7 cellular contexts compared by ENCODE assay signal in the genomic region with DNA sequence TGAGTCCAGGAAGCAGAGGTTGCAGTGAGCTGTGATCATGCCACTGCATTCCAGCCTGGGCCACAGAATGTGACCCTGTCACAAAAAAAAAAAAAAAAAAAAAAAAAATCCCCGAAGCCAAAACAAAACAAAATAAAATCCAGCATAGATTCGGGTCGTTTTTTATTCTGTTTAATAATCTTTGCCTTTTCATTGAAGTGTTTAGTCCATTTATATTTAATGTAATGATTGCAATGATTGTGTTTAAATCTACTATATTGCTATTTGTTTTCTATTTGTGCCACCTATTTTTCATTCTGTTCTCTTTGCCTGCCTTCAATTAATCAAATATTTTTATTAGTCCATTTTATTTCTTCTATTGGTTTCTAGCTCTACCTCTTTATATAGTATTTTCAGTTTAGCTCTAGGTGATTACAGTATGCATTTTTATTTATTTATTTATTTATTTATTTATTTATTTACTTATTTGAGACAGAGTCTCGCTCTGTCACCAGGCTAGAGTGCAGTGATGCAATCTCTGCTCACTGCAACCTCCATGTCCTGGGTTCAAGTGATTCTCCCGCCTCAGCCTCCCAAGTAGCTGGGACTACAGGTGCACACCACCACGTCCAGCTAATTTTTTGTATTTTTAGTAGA. TPM values are rescaled to one million over a fixed set of nuclear protein-coding genes. Genes with fewer than 3 reads are reported as not detected.
A peak's percentile ranks its signal among the peaks of the same experiment; 100 is the strongest.
DNase-seq lines count a peak whose midpoint lies in the region; ATAC-seq, FAIRE-seq and TF ChIP-seq lines count a peak whose summit lies in the region.
"Not testable (repeated sequence)": the region's sequence is repeated elsewhere in the genome, so short reads cannot be mapped to it uniquely, and the experiment has no call there.

No MANE protein-coding gene starts in this region.

- 70% methylated on average over 6 of the region's 6 CpGs for WGBS in A549 (ENCODE audit: missing lambda C conversion rate)
- WGBS in K562 (ENCODE audit: insufficient coverage, low coverage, missing lambda C conversion rate), result 77% methylated on average over 6 of the region's 6 CpGs

- not testable (repeated sequence) for DNase-seq in A549 (ENCODE audit: low read depth in 1 of 2, low spot score in 1 of 2); activated naive CD4-positive, alpha-beta T cell treated with anti-CD3 and anti-CD28 coated beads, Interleukin-2, amount 10 ng/mL, durations not matched to agents 7 days and 5 days; K562 (ENCODE audit: extremely low read depth in 1 of 4, low spot score in 3 of 4)
- DNase-seq in OCI-M1 (lab: John Stamatoyannopoulos, UW) (peak; percentile 4), upper lobe of right lung (peak; percentile 3)
- DNase-seq in natural killer cell treated with Interleukin-12 subunit alpha and Interleukin-12 subunit beta and Interleukin-15 and Interleukin-18, amount 100 ng/mL, for 72 hours (ENCODE audit: low spot score), result peak; percentile 2

- H3K4me1 ChIP-seq in A549; HEK293 (ENCODE audit: control insufficient read depth, insufficient read depth, low read length); upper lobe of right lung: not testable (repeated sequence)
- peaks cover 0 to 18% of the 10 kb centered on the region in 2 experiments; a peak in 4 of 5 replicates for H3K4me1 ChIP-seq in K562 (replicated peaks in 1 of 2; ENCODE audit: control insufficient read depth in 2 of 2, insufficient read depth in 2 of 2, low read length in 2 of 2)

- peaks cover 78% of the 10 kb centered on the region for H3K4me1 Mint-ChIP-seq in activated naive CD4-positive, alpha-beta T cell treated with anti-CD3 and anti-CD28 coated beads, Interleukin-2, amount 10 ng/mL, durations not matched to agents 7 days and 5 days
- H3K4me1 Mint-ChIP-seq in natural killer cell treated with Interleukin-12 subunit alpha and Interleukin-12 subunit beta and Interleukin-15 and Interleukin-18, amount 100 ng/mL, for 72 hours (ENCODE audit: low read depth in 2 of 2), result peaks cover 15 to 37% of the 10 kb centered on the region in 2 donors

- peaks cover 11% of the 10 kb centered on the region; the same call in 2 of the 3 replicates for H3K9me3 ChIP-seq in A549
- not testable (repeated sequence) for H3K9me3 ChIP-seq in HEK293 (ENCODE audit: control insufficient read depth, insufficient read depth, low read depth, low read length); K562 (replicated peaks; ENCODE audit: control insufficient read depth, insufficient read depth, low read depth, low read length); upper lobe of right lung

- peaks cover 11% of the 10 kb centered on the region for H3K36me3 Mint-ChIP-seq in activated naive CD4-positive, alpha-beta T cell treated with anti-CD3 and anti-CD28 coated beads, Interleukin-2, amount 10 ng/mL, durations not matched to agents 7 days and 5 days
- not testable (repeated sequence) for H3K36me3 Mint-ChIP-seq in natural killer cell treated with Interleukin-12 subunit alpha and Interleukin-12 subunit beta and Interleukin-15 and Interleukin-18, amount 100 ng/mL, for 72 hours

- H3K4me3 Mint-ChIP-seq in activated naive CD4-positive, alpha-beta T cell treated with anti-CD3 and anti-CD28 coated beads, Interleukin-2, amount 10 ng/mL, durations not matched to agents 7 days and 5 days; natural killer cell treated with Interleukin-12 subunit alpha and Interleukin-12 subunit beta and Interleukin-15 and Interleukin-18, amount 100 ng/mL, for 72 hours: not testable (repeated sequence)

- not testable (repeated sequence) for H3K27ac ChIP-seq in A549; HEK293 (ENCODE audit: extremely low read depth, low read depth, low read length); K562 (ENCODE audit: extremely low read depth, low read depth, low read length); upper lobe of right lung

- H2AFZ ChIP-seq in K562 (ENCODE audit: low read depth, low read length), result not testable (repeated sequence)

- TF ChIP-seq RAD21 in A549 (conservative IDR thresholded peaks at IDR 0.05 in 1 of 2, IDR thresholded peaks at IDR 0.05 in 1 of 2); K562 (CRISPR knock-in tag; conservative IDR thresholded peaks at IDR 0.05 in 1 of 2, IDR thresholded peaks at IDR 0.05 in 1 of 2): not testable (repeated sequence)

- H3K4me3 ChIP-seq in A549; HEK293 (ENCODE audit: low read depth, low read length); K562; upper lobe of right lung: not testable (repeated sequence)

- TF ChIP-seq POLR2A in A549 (IDR thresholded peaks at IDR 0.05; ENCODE audit: low read length); K562 (conservative IDR thresholded peaks at IDR 0.05): not testable (repeated sequence)

- not testable (repeated sequence) for H3K9me1 ChIP-seq in K562 (ENCODE audit: control insufficient read depth, insufficient read depth, low read length)

- not testable (repeated sequence) for H3K4me2 ChIP-seq in A549; K562 (ENCODE audit: insufficient read depth, low read length)

- CTCF ChIA-PET in A549 (lab: Yijun Ruan, JAX), result interaction anchor here (0.6 to 1.5 kb wide), 3 partner anchors 22 to 285 kb away, joined by 3 to 7 read pairs (median 4); no protein-coding TSS in a partner anchor
- CTCF ChIA-PET in HEK293 (lab: Yijun Ruan, JAX); K562 (lab: Yijun Ruan, JAX; ENCODE audit: low intra/inter-chr PET ratio): not testable (repeated sequence)
- CTCF ChIA-PET in activated naive CD4-positive, alpha-beta T cell treated with anti-CD3 and anti-CD28 coated beads, Interleukin-2, amount 10 ng/mL, durations not matched to agents 7 days and 5 days (lab: Charles Lee), result interaction anchor here (0.7 to 1.5 kb wide), 2 partner anchors 41 to 132 kb away, joined by 3 to 8 read pairs; no protein-coding TSS in a partner anchor

- not testable (repeated sequence) for H4K20me1 ChIP-seq in K562 (replicated peaks; ENCODE audit: control insufficient read depth, insufficient read depth, low read length)

- not testable (repeated sequence) for H3K9me3 Mint-ChIP-seq in activated naive CD4-positive, alpha-beta T cell treated with anti-CD3 and anti-CD28 coated beads, Interleukin-2, amount 10 ng/mL, durations not matched to agents 7 days and 5 days; natural killer cell treated with Interleukin-12 subunit alpha and Interleukin-12 subunit beta and Interleukin-15 and Interleukin-18, amount 100 ng/mL, for 72 hours

- not testable (repeated sequence) for TF ChIP-seq CTCF in A549 (IDR thresholded peaks at IDR 0.05); HEK293 (tag by site-specific recombination; IDR thresholded peaks at IDR 0.05); K562 (IDR thresholded peaks at IDR 0.05 in 2 of 3, conservative IDR thresholded peaks at IDR 0.05 in 1 of 3; ENCODE audit: insufficient read depth in 2 of 3, low read depth in 1 of 3, low read length in 3 of 3); upper lobe of right lung (IDR thresholded peaks at IDR 0.05)

- H3K27me3 ChIP-seq in K562 (ENCODE audit: control insufficient read depth in 2 of 2, insufficient read depth in 2 of 2, low read length in 2 of 2); upper lobe of right lung: not testable (repeated sequence)

- in situ Hi-C loops in K562 (cut with MboI), result not testable (repeated sequence)

- not testable (repeated sequence) for BruUV-seq in K562 (replicated peaks; lab: Mats Ljungman, UMichigan)

- not testable (repeated sequence) for H3K27me3 Mint-ChIP-seq in activated naive CD4-positive, alpha-beta T cell treated with anti-CD3 and anti-CD28 coated beads, Interleukin-2, amount 10 ng/mL, durations not matched to agents 7 days and 5 days; natural killer cell treated with Interleukin-12 subunit alpha and Interleukin-12 subunit beta and Interleukin-15 and Interleukin-18, amount 100 ng/mL, for 72 hours

- H3K79me2 ChIP-seq in K562 (ENCODE audit: control insufficient read depth, insufficient read depth, low read length), result not testable (repeated sequence)

- H3K9ac ChIP-seq in K562 (ENCODE audit: insufficient read depth in 1 of 2, low read depth in 2 of 2, low read length in 2 of 2), result not testable (repeated sequence)

- not testable (repeated sequence) for FAIRE-seq in A549 (lab: Jason Lieb, UNC); K562 (lab: Jason Lieb, UNC)

- intact Hi-C loops in K562 (cut with micrococcal nuclease); upper lobe of right lung (cut with DNase I): not testable (repeated sequence)

- POLR2A ChIA-PET in A549 (lab: Yijun Ruan, JAX); HEK293 (lab: Yijun Ruan, JAX): not testable (repeated sequence)
- POLR2A ChIA-PET in K562 (lab: Yijun Ruan, JAX), result interaction anchor here (1.5 kb wide), 1 partner anchor 28 kb away, joined by 3 read pairs; the partner anchor contains the start of gene BLM

- not testable (repeated sequence) for ATAC-seq in A549; K562; natural killer cell treated with Interleukin-12 subunit alpha and Interleukin-12 subunit beta and Interleukin-15 and Interleukin-18, amount 100 ng/mL, for 72 hours; upper lobe of right lung

- TF ChIP-seq EP300 in A549 (IDR thresholded peaks at IDR 0.05); K562 (IDR thresholded peaks at IDR 0.05; ENCODE audit: low read length): not testable (repeated sequence)

- H3K27ac Mint-ChIP-seq in activated naive CD4-positive, alpha-beta T cell treated with anti-CD3 and anti-CD28 coated beads, Interleukin-2, amount 10 ng/mL, durations not matched to agents 7 days and 5 days, result peak overlapping the region; percentile 76
- not testable (repeated sequence) for H3K27ac Mint-ChIP-seq in natural killer cell treated with Interleukin-12 subunit alpha and Interleukin-12 subunit beta and Interleukin-15 and Interleukin-18, amount 100 ng/mL, for 72 hours

- not testable (repeated sequence) for H3K36me3 ChIP-seq in HEK293 (ENCODE audit: control insufficient read depth in 2 of 2, insufficient read depth in 1 of 2, low read length in 2 of 2); K562 (ENCODE audit: control insufficient read depth, insufficient read depth, low read length); upper lobe of right lung

RNA-seq across cellular contexts. Expression of gene BLM, which starts 27.7 kb away (rescaled TPM):
- 14.5 and 15.2 TPM in 2 replicates for polyA plus RNA-seq in A549 (2011; rRNA removed)
- polyA plus RNA-seq in A549 (2012; cell fraction: cytosol; rRNA removed), result 6.3 and 6.5 TPM in 2 replicates
- 6.2 and 9.2 TPM in 2 replicates for polyA plus RNA-seq in A549 (2012; cell fraction: nucleus; rRNA removed)
- 8.6 to 10.5 TPM (median 10.2 TPM) in 3 replicates for polyA plus RNA-seq in A549 (2017; fragmentation: RNase III; extraction: RNeasy Plus Mini Kit Qiagen cat#74134 plus additional on column Dnase treatment)
- 19.5 and 21.5 TPM in 2 replicates for polyA minus RNA-seq in A549 (2011; rRNA and poly(A)+ RNA removed)
- 33.0 and 98.2 TPM in 2 replicates for total RNA-seq in K562 (2011; cell fraction: chromatin; rRNA removed; ENCODE audit: low replicate concordance)
- 9.7 and 20.7 TPM in 2 replicates for total RNA-seq in K562 (2011; cell fraction: nucleolus; rRNA removed)
- 25.2 and 32.3 TPM in 2 replicates for total RNA-seq in K562 (2011; cell fraction: nucleoplasm; rRNA removed)
- total RNA-seq in K562 (2014; rRNA removed), result 37.9 and 52.4 TPM in 2 replicates
- total RNA-seq in K562 (2014; rRNA removed; fragmentation: Illumina TruSeq; extraction: Trizol), result 56.0 and 62.5 TPM in 2 replicates
- total RNA-seq in K562 (2015; rRNA removed; fragmentation: Illumina TruSeq; extraction: Trizol), result 49.5 and 51.5 TPM in 2 replicates
- total RNA-seq in K562 (2021), result 43.4 and 43.9 TPM in 2 replicates
- 36.5 and 45.5 TPM in 2 replicates for polyA plus RNA-seq in K562 (2011; rRNA removed)
- polyA plus RNA-seq in K562 (2011; cell fraction: cytosol; rRNA removed), result 13.9 and 18.1 TPM in 2 replicates
- 47.2 and 66.0 TPM in 2 replicates for polyA plus RNA-seq in K562 (2011; cell fraction: nucleus; rRNA removed)
- 24.4 and 33.5 TPM in 2 replicates for polyA plus RNA-seq in K562 (2012)
- 28.0 and 41.6 TPM in 2 replicates for polyA plus RNA-seq in K562 (2014; fragmentation: Illumina TruSeq; extraction: Trizol)
- polyA plus RNA-seq in K562 (2014; fragmentation: Nextera tagmentation; extraction: Ambion mirVana), result 10 to 100 TPM; 21.0 to 29.7 TPM
- polyA plus RNA-seq in K562 (2014; rRNA removed), result 22.6 and 35.7 TPM in 2 replicates
- polyA minus RNA-seq in K562 (2011; rRNA and poly(A)+ RNA removed), result 76.2 and 80.4 TPM in 2 replicates
- polyA minus RNA-seq in K562 (2011; cell fraction: cytosol; rRNA and poly(A)+ RNA removed), result 11.6 and 17.2 TPM in 2 replicates
- 14.8 and 27.4 TPM in 2 replicates for polyA minus RNA-seq in K562 (2011; cell fraction: nucleus; rRNA and poly(A)+ RNA removed)
- total RNA-seq in natural killer cell treated with Interleukin-12 subunit alpha and Interleukin-12 subunit beta and Interleukin-15 and Interleukin-18, amount 100 ng/mL, for 72 hours, result 10 to 100 TPM; 49.6 to 58.7 TPM
- total RNA-seq in upper lobe of right lung, result 1.5 TPM
